8 cellular contexts compared by ENCODE assay signal in the genomic region with DNA sequence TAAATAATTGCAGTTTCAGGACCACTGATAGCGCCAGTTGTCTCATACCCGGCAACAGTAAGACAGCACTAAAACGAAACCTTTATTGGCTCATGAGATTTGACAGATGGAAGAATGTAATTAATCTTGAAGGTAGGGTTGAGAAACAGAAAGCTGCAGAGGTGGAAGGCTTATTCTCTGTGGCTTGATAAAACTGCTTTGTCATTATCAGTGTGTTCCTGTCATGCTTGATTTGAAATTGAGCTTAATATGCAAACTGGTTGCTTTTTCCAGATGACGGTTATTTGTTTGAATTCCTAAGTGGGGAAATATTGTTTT. TPM values are rescaled to one million over a fixed set of nuclear protein-coding genes. Genes with fewer than 3 reads are reported as not detected.
DNase-seq lines count a peak whose midpoint lies in the region; ATAC-seq and TF ChIP-seq lines count a peak whose summit lies in the region.

No MANE protein-coding gene starts in this region.

- no peak overlapping the region for H3K27ac Mint-ChIP-seq in H9

- H2BK15ac ChIP-seq in H9 (ENCODE audit: low read depth, low read length), result no peak overlapping the region

- H4K20me1 ChIP-seq in H9 (ENCODE audit: control insufficient read depth, insufficient read depth, insufficient read length), result no peaks in the 10 kb centered on the region

- no peak overlapping the region for H3K4ac ChIP-seq in H9 (ENCODE audit: low read depth, low read length)

- no peak overlapping the region for H3K56ac ChIP-seq in H9 (ENCODE audit: insufficient read length, low read depth, low read length)

- H3K4me1 ChIP-seq in H9 (ENCODE audit: insufficient read depth, low read length) (no peaks in the 10 kb centered on the region), SJCRH30 (peaks cover 17% of the 10 kb centered on the region), duodenal mucosa (ENCODE audit: control insufficient read depth in 1 of 2, insufficient read depth in 2 of 2, low read length in 2 of 2) (peaks cover 26 to 39% of the 10 kb centered on the region in 2 donors), mononuclear cell (ENCODE audit: insufficient read depth, low read length) (peaks cover 58% of the 10 kb centered on the region)

- H4K8ac ChIP-seq in H9 (replicated peaks; ENCODE audit: insufficient read length, low read depth, low read length), result no peak overlapping the region

- H3K23ac ChIP-seq in H9 (ENCODE audit: insufficient read length, low read depth, low read length), result no peak overlapping the region

- H3K4me2 ChIP-seq in H9 (ENCODE audit: insufficient read depth, insufficient read length, low read length), result peak overlapping the region; percentile 97

- H3K23me2 ChIP-seq in H9 (ENCODE audit: insufficient read length, low read depth, low read length, poor library complexity, severe bottlenecking), result peaks cover 8% of the 10 kb centered on the region

- H3K4me1 Mint-ChIP-seq in H9, result peaks cover 25 to 34% of the 10 kb centered on the region in 2 experiments

- H3K18ac ChIP-seq in H9 (ENCODE audit: insufficient read length, low read depth, low read length), result no peak overlapping the region

- H3K14ac ChIP-seq in H9 (ENCODE audit: insufficient read depth, low read length), result no peak overlapping the region

- no peak overlapping the region for H2AFZ ChIP-seq in H9 (ENCODE audit: low read length)

- peaks cover 0 to 23% (median 20%) of the 10 kb centered on the region in 3 experiments; a peak in 6 of 7 replicates for H3K36me3 Mint-ChIP-seq in H9 (ENCODE audit: insufficient read depth in 1 of 3, low read depth in 3 of 3)

- TF ChIP-seq CTCF in AG10803 (conservative IDR thresholded peaks at IDR 0.05; ENCODE audit: low read length) (no peak), H9 (conservative IDR thresholded peaks at IDR 0.05) (no peak)

- H3K36me3 ChIP-seq in SJCRH30 (peaks cover 12% of the 10 kb centered on the region), duodenal mucosa (ENCODE audit: control insufficient read depth in 1 of 2, insufficient read depth in 2 of 2, low read length in 2 of 2) (peaks cover 0 to 11% of the 10 kb centered on the region in 2 donors)

- no peak overlapping the region for H4K91ac ChIP-seq in H9 (ENCODE audit: insufficient read length, low read depth, low read length)

- H4K5ac ChIP-seq in H9 (ENCODE audit: insufficient read length, low read depth, low read length), result no peak overlapping the region

- DNase-seq in AG10803 (ENCODE audit: low read depth) (peak; percentile 50), H9 (no peak), SJCRH30 (peak in 1 of 2 experiments; percentile 40), SHP77 (lab: John Stamatoyannopoulos, UW) (no peak)
- DNase-seq in activated CD8-positive, alpha-beta memory T cell treated with anti-CD3 and anti-CD28 coated beads, Interleukin-2, amount 50 U/mL, for 48 hours, result no peak

- no peaks in the 10 kb centered on the region for H3K9me3 Mint-ChIP-seq in H9

- H2BK20ac ChIP-seq in H9 (ENCODE audit: low read depth, low read length, poor library complexity, severe bottlenecking), result no peak overlapping the region

- no CpG with 5 or more reads among the region's 4 CpGs for WGBS in H9 (ENCODE audit: extremely low coverage, insufficient read length, low lambda C conversion rate)

- H3K9me3 ChIP-seq in H9 (ENCODE audit: control insufficient read depth, low read depth, low read length) (no peaks in the 10 kb centered on the region), SJCRH30 (replicated peaks) (no peaks in the 10 kb centered on the region), duodenal mucosa (ENCODE audit: control insufficient read depth in 1 of 2, low read length in 2 of 2) (no peaks in the 10 kb centered on the region), mononuclear cell (ENCODE audit: low read depth, low read length) (no peaks in the 10 kb centered on the region)

- no peak overlapping the region for H2BK120ac ChIP-seq in H9 (ENCODE audit: low read depth, low read length, poor library complexity, severe bottlenecking)

- H3K4me3 ChIP-seq in AG10803 (ENCODE audit: low read length) (peak overlapping the region; percentile 88), SJCRH30 (peak overlapping the region; percentile 73), duodenal mucosa (ENCODE audit: low read depth in 1 of 2, low read length in 2 of 2) (peak overlapping the region; percentile 75 to 94), mononuclear cell (ENCODE audit: low read length) (peak overlapping the region; percentile 68)

- no peak overlapping the region for H3K9ac ChIP-seq in H9 (ENCODE audit: extremely low read depth, insufficient read length, low read length)
- H3K9ac ChIP-seq in duodenal mucosa (ENCODE audit: low read depth in 1 of 2, low read length in 2 of 2), result peak overlapping the region; percentile 82 to 98

- ATAC-seq in HG03571 (IDR thresholded peaks at IDR 0.05; ENCODE audit: unreplicated experiment), result no peak

- H3K79me2 ChIP-seq in H9 (ENCODE audit: insufficient read depth, low read length), result no peaks in the 10 kb centered on the region

- no peaks in the 10 kb centered on the region for H3K27me3 Mint-ChIP-seq in H9 (ENCODE audit: low read depth)

- peak overlapping the region in 1 of 2 experiments; percentile 92; a peak in 2 of 5 replicates for H3K4me3 Mint-ChIP-seq in H9

- H3K79me1 ChIP-seq in H9 (ENCODE audit: insufficient read depth, low read depth, low read length, poor library complexity, severe bottlenecking), result no peaks in the 10 kb centered on the region

- H3K27me3 ChIP-seq in H9 (ENCODE audit: insufficient read depth, low read length), result no peaks in the 10 kb centered on the region
- H3K27me3 ChIP-seq in SJCRH30, result no peaks in the 10 kb centered on the region
- no peaks in the 10 kb centered on the region for H3K27me3 ChIP-seq in duodenal mucosa (ENCODE audit: control insufficient read depth in 1 of 2, insufficient read depth in 2 of 2, low read length in 2 of 2)
- H3K27me3 ChIP-seq in mononuclear cell (ENCODE audit: insufficient read depth, low read length), result no peaks in the 10 kb centered on the region

- H2AK5ac ChIP-seq in H9 (ENCODE audit: insufficient read length, low read length), result no peak overlapping the region

- H3K27ac ChIP-seq in H9 (ENCODE audit: insufficient read length, low read depth, low read length), result no peak overlapping the region
- no peak overlapping the region for H3K27ac ChIP-seq in SJCRH30
- H3K27ac ChIP-seq in duodenal mucosa (ENCODE audit: low read depth, low read length), result peak overlapping the region; percentile 95

- no peak overlapping the region for H2BK5ac ChIP-seq in H9 (ENCODE audit: insufficient read length, low read length)

- no peak overlapping the region for H2BK12ac ChIP-seq in H9 (ENCODE audit: insufficient read length, low read depth, low read length)

- H3T11ph ChIP-seq in H9 (ENCODE audit: low read length), result no peak overlapping the region

RNA-seq across cellular contexts. Expression of a gene that starts 1.3 kb away (rescaled TPM):
- total RNA-seq in H9 (2021) (47.8 and 54.1 TPM in 2 replicates), mononuclear cell (38.4 TPM)
- total RNA-seq in SJCRH30 (2014; rRNA removed; shearing (Covaris generic)), result 25.3 and 30.9 TPM in 2 replicates

RNA-seq across cellular contexts. Expression of a gene that starts 36.9 kb away (rescaled TPM):
- 65.2 and 70.0 TPM in 2 replicates for total RNA-seq in H9 (2021)
- total RNA-seq in SJCRH30 (2014; rRNA removed; shearing (Covaris generic)), result 46.9 and 47.8 TPM in 2 replicates
- total RNA-seq in mononuclear cell, result 0.21 TPM

Comparison
In these comparisons a context has a peak if more than half of its experiments do, and no peak if none do; other contexts are left out.
1. RNA of a gene that starts 36.9 kb away (total RNA-seq): 65.2 to 70.0 TPM in H9 and 46.9 to 47.8 TPM in SJCRH30; 0.21 TPM in mononuclear cell (single experiment); every median in the first group is over 10 times any median in the second.
2. Peak in every context shown above with its lines, with median percentiles within 50 percentile points of each other: H3K4me3 ChIP-seq.